ENCODE assay signal across 8 cellular contexts in the genomic region with DNA sequence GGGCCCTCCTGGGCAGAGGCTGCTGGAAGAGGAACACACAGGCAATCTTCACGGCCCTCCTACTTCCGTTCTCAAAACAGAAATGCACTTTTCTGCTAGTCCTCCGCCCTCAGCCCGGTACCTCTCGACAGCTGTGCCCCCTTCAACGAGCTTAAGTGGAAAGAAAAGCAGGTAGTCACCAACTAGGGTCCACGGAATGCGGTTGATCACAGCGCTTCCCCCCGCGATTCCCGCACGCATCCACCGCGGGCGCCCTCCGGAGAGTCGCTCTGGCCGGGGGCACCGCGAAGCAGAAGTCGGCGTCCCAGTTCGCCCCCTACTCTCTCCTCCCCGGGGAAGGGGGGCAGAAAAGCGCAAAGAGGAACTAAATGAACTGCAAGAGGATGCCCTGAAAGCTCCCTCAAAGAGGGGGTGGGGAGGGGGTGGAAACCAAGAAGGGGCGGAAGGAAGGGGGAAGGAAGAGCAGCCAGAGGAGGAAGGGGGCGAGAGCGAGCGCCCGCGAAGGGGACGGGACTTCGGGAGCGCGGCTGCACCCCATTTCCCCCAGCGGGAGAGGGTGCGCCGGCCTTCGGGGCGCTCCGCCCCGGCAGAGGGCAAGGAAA. TPM values are rescaled to one million over a fixed set of nuclear protein-coding genes. Genes with fewer than 3 reads are reported as not detected.
DNase-seq lines count a peak whose midpoint lies in the region; ATAC-seq, FAIRE-seq and TF ChIP-seq lines count a peak whose summit lies in the region.

No MANE protein-coding gene starts in this region.

- peak overlapping the region; percentile 47 to 99 (median 96) for H3K27ac ChIP-seq in heart left ventricle
- peak overlapping the region; percentile 92 for H3K27ac ChIP-seq in prostate gland
- peak overlapping the region; percentile 98 for H3K27ac ChIP-seq in urinary bladder (ENCODE audit: low read depth)

- no peaks in the 10 kb centered on the region for H3K27me3 ChIP-seq in BE2C
- H3K27me3 ChIP-seq in heart left ventricle: no peaks in the 10 kb centered on the region
- no peaks in the 10 kb centered on the region for H3K27me3 ChIP-seq in prostate gland (replicated peaks; ENCODE audit: insufficient read depth)

- WGBS in heart left ventricle, 4 donors: 0 to 2% (median 0%) methylated on average over 35 to 43 of the region's 43 CpGs
- WGBS in prostate gland: under 1% methylated on average over 43 of the region's 43 CpGs
- under 1% methylated on average over 43 of the region's 43 CpGs for WGBS in urinary bladder

- H3K9me3 Mint-ChIP-seq in activated naive CD8-positive, alpha-beta T cell treated with anti-CD3 and anti-CD28 coated beads, Interleukin-2, amount 50 U/mL, for 24 hours: no peaks in the 10 kb centered on the region

- peak; percentile 10 for ATAC-seq in activated naive CD8-positive, alpha-beta T cell treated with anti-CD3 and anti-CD28 coated beads, Interleukin-2, amount 50 U/mL, for 24 hours
- peak in 3 of 4 donors; percentile 2 to 21 (median 6) for ATAC-seq in heart left ventricle

- intact Hi-C loops in heart left ventricle (cut with DNase I) (loop anchor here in 6 of 10 donors (5.0 to 10.0 kb wide), 4 partner anchors 83 to 770 kb away; partner anchors contain the start of genes XXYLT1 (in 4 of the 6) and LSG1 (in 1 of the 6)), prostate gland (cut with DNase I) (loop anchor here (5.0 to 10.0 kb wide), 3 partner anchors 103 to 757 kb away; partner anchors contain the start of genes FAM43A, PPP1R2 and XXYLT1)

- TF ChIP-seq POLR2A in heart left ventricle (IDR thresholded peaks at IDR 0.05) (no peak), prostate gland (IDR thresholded peaks at IDR 0.05) (no peak)

- H3K4me3 ChIP-seq in BE2C (ENCODE audit: low read depth, low read length): peak overlapping the region; percentile 78
- H3K4me3 ChIP-seq in heart left ventricle: peak overlapping the region; percentile 54 to 100 (median 94)
- H3K4me3 ChIP-seq in prostate gland: peak overlapping the region; percentile 90 to 91
- H3K4me3 ChIP-seq in urinary bladder (ENCODE audit: low read depth, low read length): peak overlapping the region; percentile 93

- DNase-seq in BE2C (peak; percentile 81), GM19239 (ENCODE audit: insufficient read length, low spot score) (no peak), HT-29 (ENCODE audit: low spot score) (peak; percentile 35), SKM-1 (lab: John Stamatoyannopoulos, UW; ENCODE audit: unreplicated experiment) (peak; percentile 54), heart left ventricle (peak; percentile 49 to 70 (median 56)), prostate gland (ENCODE audit: low spot score) (peak; percentile 49)
- peak; percentile 50 for DNase-seq in activated naive CD8-positive, alpha-beta T cell treated with anti-CD3 and anti-CD28 coated beads, Interleukin-2, amount 50 U/mL, for 24 hours

- peak overlapping the region; percentile 93 for H3K4me3 Mint-ChIP-seq in activated naive CD8-positive, alpha-beta T cell treated with anti-CD3 and anti-CD28 coated beads, Interleukin-2, amount 50 U/mL, for 24 hours

- no peaks in the 10 kb centered on the region for H3K27me3 Mint-ChIP-seq in activated naive CD8-positive, alpha-beta T cell treated with anti-CD3 and anti-CD28 coated beads, Interleukin-2, amount 50 U/mL, for 24 hours

- H3K36me3 ChIP-seq in BE2C (no peaks in the 10 kb centered on the region), heart left ventricle (no peaks in the 10 kb centered on the region), prostate gland (no peaks in the 10 kb centered on the region), urinary bladder (ENCODE audit: insufficient read depth) (no peaks in the 10 kb centered on the region)

- H3K27ac Mint-ChIP-seq in activated naive CD8-positive, alpha-beta T cell treated with anti-CD3 and anti-CD28 coated beads, Interleukin-2, amount 50 U/mL, for 24 hours: peak overlapping the region; percentile 80

- H3K9me3 ChIP-seq in BE2C (no peaks in the 10 kb centered on the region), heart left ventricle (no peaks in the 10 kb centered on the region), prostate gland (no peaks in the 10 kb centered on the region)

- FAIRE-seq in GM19239 (lab: Jason Lieb, UNC): peak; percentile 69

- peaks cover 6% of the 10 kb centered on the region for H3K36me3 Mint-ChIP-seq in activated naive CD8-positive, alpha-beta T cell treated with anti-CD3 and anti-CD28 coated beads, Interleukin-2, amount 50 U/mL, for 24 hours (ENCODE audit: low read depth)

- H3K4me1 ChIP-seq in BE2C (0 out of 2 replicates have a peak, but pooled peaks cover 4% of the 10 kb centered on the region), heart left ventricle (peaks cover 3 to 36% (median 23%) of the 10 kb centered on the region in 12 donors), prostate gland (replicated peaks) (peaks cover 2% of the 10 kb centered on the region), urinary bladder (ENCODE audit: insufficient read depth) (no peaks in the 10 kb centered on the region)

- peaks cover 49% of the 10 kb centered on the region for H3K4me1 Mint-ChIP-seq in activated naive CD8-positive, alpha-beta T cell treated with anti-CD3 and anti-CD28 coated beads, Interleukin-2, amount 50 U/mL, for 24 hours

- TF ChIP-seq CTCF in BE2C (IDR thresholded peaks at IDR 0.05; ENCODE audit: low read depth, low read length) (no peak), heart left ventricle (IDR thresholded peaks at IDR 0.05) (peak in 1 of 12 donors; percentile 1), prostate gland (IDR thresholded peaks at IDR 0.05) (no peak)

RNA-seq across cellular contexts. Expression of gene ACAP2, which starts 0.7 kb away (rescaled TPM):
- 13.7 TPM for polyA plus RNA-seq in BE2C (2012; ENCODE audit: insufficient read depth, insufficient read length, low read depth)
- 16.0 and 16.4 TPM in 2 replicates for total RNA-seq in HT-29 (2014; rRNA removed; shearing (Covaris generic))
- 10 to 100 TPM; 12.5 to 39.2 (median 16.3) TPM for total RNA-seq in heart left ventricle
- polyA plus RNA-seq in heart left ventricle: 1 to 10 TPM; 4.4 to 8.5 TPM
- total RNA-seq in prostate gland: 10 to 100 TPM; 30.5 to 56.8 TPM
- 151 TPM for total RNA-seq in urinary bladder
- 15.7 TPM for polyA plus RNA-seq in urinary bladder
